8 cellular contexts compared by ENCODE assay signal in the genomic region with DNA sequence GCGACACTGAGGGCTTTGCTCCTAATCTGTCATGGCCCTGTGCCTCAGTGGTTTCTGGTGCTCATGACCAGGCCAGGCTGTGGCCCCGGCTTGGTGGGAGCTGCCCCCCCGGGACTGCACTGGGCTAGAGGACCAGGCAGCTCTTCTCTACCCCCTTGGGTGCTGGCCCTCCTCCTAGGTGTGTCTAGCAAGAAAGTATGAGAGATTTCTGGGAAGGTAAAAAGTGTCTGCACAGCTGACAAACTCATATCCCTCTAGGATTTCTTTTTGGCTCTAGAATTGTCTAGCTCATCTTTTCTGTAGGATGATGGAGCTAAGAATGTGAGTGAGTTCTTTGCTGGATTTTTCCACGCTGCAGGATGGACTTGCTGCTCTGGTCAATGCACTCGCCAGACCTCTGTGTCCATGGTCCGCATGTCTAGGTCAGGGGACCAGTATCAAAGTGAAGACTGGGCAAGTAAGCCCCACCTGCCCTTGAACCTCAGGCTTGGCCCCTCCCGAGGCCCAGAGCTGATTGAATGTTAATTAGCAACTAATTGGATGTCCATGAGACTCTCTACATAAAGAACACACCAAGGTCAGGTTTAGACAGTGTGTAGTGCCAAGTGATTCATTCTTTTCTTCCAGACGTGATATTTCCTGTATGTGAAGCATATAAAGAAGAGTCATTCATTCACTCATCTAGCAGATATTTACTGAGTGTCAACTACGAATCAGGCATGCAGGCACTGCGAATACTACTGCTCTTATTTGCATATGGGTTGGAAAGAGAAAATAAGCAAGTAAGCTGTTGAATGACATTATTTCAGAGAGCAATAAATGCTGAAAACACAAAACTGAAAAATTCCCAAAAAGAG. TPM values are rescaled to one million over a fixed set of nuclear protein-coding genes. Genes with fewer than 3 reads are reported as not detected.
DNase-seq lines count a peak whose midpoint lies in the region; ATAC-seq, FAIRE-seq and TF ChIP-seq lines count a peak whose summit lies in the region.

No MANE protein-coding gene starts in this region.

- H3K36me3 ChIP-seq in OCI-LY3 (replicated peaks; ENCODE audit: low read depth, low read length) (no peaks in the 10 kb centered on the region), prostate gland (no peaks in the 10 kb centered on the region)

- H3K9ac ChIP-seq in OCI-LY3 (ENCODE audit: low read length): no peak overlapping the region

- ATAC-seq in esophagus mucosa (peak; percentile 87), GM19452 (IDR thresholded peaks at IDR 0.05; ENCODE audit: unreplicated experiment) (no peak), HG02678 (IDR thresholded peaks at IDR 0.05; ENCODE audit: unreplicated experiment) (no peak)

- H3K79me2 ChIP-seq in OCI-LY3 (ENCODE audit: low read length): no peaks in the 10 kb centered on the region

- H3K27me3 ChIP-seq in OCI-LY3 (ENCODE audit: low read depth, low read length): peaks cover 11% of the 10 kb centered on the region; the same call in 1 of the 2 replicates
- no peaks in the 10 kb centered on the region for H3K27me3 ChIP-seq in prostate gland (replicated peaks; ENCODE audit: insufficient read depth)

- H3K9me3 ChIP-seq in OCI-LY3 (ENCODE audit: insufficient read depth, low read length): no peaks in the 10 kb centered on the region
- no peaks in the 10 kb centered on the region for H3K9me3 ChIP-seq in prostate gland

- H3K4me3 ChIP-seq in OCI-LY3 (ENCODE audit: low read length): peak overlapping the region; percentile 66
- peak overlapping the region; percentile 57 to 72 for H3K4me3 ChIP-seq in prostate gland

- FAIRE-seq in GM12891 (lab: Jason Lieb, UNC): peak; percentile 51

- no peak for TF ChIP-seq POLR2A in GM12891 (IDR thresholded peaks at IDR 0.05; ENCODE audit: low read depth, low read length)
- TF ChIP-seq POLR2A in prostate gland (IDR thresholded peaks at IDR 0.05): no peak

- 43% methylated on average over 10 of the region's 10 CpGs for WGBS in prostate gland

- TF ChIP-seq CTCF in OCI-LY3 (IDR thresholded peaks at IDR 0.05; ENCODE audit: low read depth, low read length): no peak
- no peak for TF ChIP-seq CTCF in prostate gland (IDR thresholded peaks at IDR 0.05)

- no peak for DNase-seq in GM12891 (ENCODE audit: insufficient read length, low spot score)
- no peak for DNase-seq in prostate gland (ENCODE audit: low spot score)
- no peak for DNase-seq in cerebellar cortex (ENCODE audit: low spot score)
- no peak for DNase-seq in C1 segment of cervical spinal cord (lab: John Stamatoyannopoulos, UW)

- H3K4me2 ChIP-seq in OCI-LY3 (ENCODE audit: low read length): peak overlapping the region; percentile 46

- no peak overlapping the region for H3K27ac ChIP-seq in OCI-LY3 (ENCODE audit: low read length)
- peak overlapping the region; percentile 89 to 95 for H3K27ac ChIP-seq in prostate gland

- H4K20me1 ChIP-seq in OCI-LY3 (ENCODE audit: insufficient read depth, low read length): no peaks in the 10 kb centered on the region

- no peak overlapping the region for H2AFZ ChIP-seq in OCI-LY3 (ENCODE audit: low read depth, low read length)

- 0 out of 2 replicates have a peak, but pooled peaks cover 8% of the 10 kb centered on the region for H3K4me1 ChIP-seq in OCI-LY3 (ENCODE audit: low read length)
- H3K4me1 ChIP-seq in prostate gland (replicated peaks): peaks cover 5% of the 10 kb centered on the region

- intact Hi-C loops in prostate gland (cut with DNase I): no loop called here

TF ChIP-seq in GM12891, 5 proteins besides CTCF, POLR2A, EP300 and RAD21:
- no peak for TF ChIP-seq SPI1 (IDR thresholded peaks at IDR 0.05; ENCODE audit: low read depth, low read length)
- TF ChIP-seq POU2F2 (IDR thresholded peaks at IDR 0.05; ENCODE audit: low read depth, low read length): no peak
- TF ChIP-seq PAX5 (IDR thresholded peaks at IDR 0.05; ENCODE audit: insufficient read depth, low read length, severe bottlenecking): no peak
- no peak for TF ChIP-seq POLR2AphosphoS5 (IDR thresholded peaks at IDR 0.05; ENCODE audit: low read depth, low read length)

RNA-seq across cellular contexts. Expression of a gene that starts 15.6 kb away (rescaled TPM):
- 57.5 TPM for polyA plus RNA-seq in GM12891 (2012; ENCODE audit: low read depth, missing spikeins)
- total RNA-seq in esophagus mucosa: 38.6 TPM
- 100 to 1,000 TPM; 139 to 221 TPM for total RNA-seq in prostate gland

RNA-seq across cellular contexts. Expression of a gene that starts 30.7 kb away (rescaled TPM):
- polyA plus RNA-seq in GM12891 (2012; ENCODE audit: low read depth, missing spikeins): 0.08 TPM
- 871 TPM for total RNA-seq in esophagus mucosa
- 1 to 10 TPM; 3.7 to 4.4 TPM for total RNA-seq in prostate gland

Comparison
In these comparisons a context has a peak if more than half of its experiments do, and no peak if none do; other contexts are left out.
1. RNA of a gene that starts 30.7 kb away (total RNA-seq): 871 TPM in esophagus mucosa (single experiment); 3.7 to 4.4 TPM in prostate gland; every median in the first group is over 100 times any median in the second.